17 cellular contexts compared by ENCODE assay signal in the genomic region with DNA sequence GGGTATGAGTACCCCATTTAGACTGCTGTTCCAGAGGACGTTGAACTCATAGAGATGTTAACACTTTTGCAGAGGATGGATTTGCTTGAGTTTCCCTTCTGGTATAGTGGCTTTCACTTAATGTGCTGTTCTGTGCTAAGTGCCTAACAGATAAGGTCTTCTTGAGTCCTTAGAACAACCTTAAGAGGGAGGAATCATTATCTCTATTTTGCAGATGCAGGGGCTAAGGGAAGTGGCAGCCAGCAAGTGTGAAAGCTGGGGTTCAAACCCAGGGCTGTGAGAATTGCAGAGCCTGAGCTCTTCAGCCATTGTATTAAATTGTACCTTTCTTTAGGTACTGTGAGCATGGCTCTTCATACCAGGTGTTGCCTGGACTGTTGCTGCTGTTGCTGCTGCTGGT.
"Had no signal": no experiment of that assay in that cellular context is flagged by ENCODE, and none has a peak within 500 bp of the region (broad histone marks: within the 10 kb centered on the region; RNA-seq: fewer than 3 reads in every experiment).

No MANE protein-coding gene starts in this region.

- H3K9me3 ChIP-seq: ovary, tibial artery, vagina had no signal

- H3K27me3 ChIP-seq: heart left ventricle, ovary, tibial artery, upper lobe of right lung, vagina had no signal

- H3K36me3 ChIP-seq: heart left ventricle, ovary, tibial artery, upper lobe of right lung, vagina had no signal

- H3K4me3 Mint-ChIP-seq: endodermal cell; naive thymus-derived CD8-positive, alpha-beta T cell; stimulated activated naive CD8-positive, alpha-beta T cell treated with anti-CD3 and anti-CD28 coated beads, Interleukin-15, Interleukin-2, amounts not matched to agents 100 ng/mL and 50 ng/mL, for 24 hours had no signal

- H3K27ac Mint-ChIP-seq: endodermal cell; naive thymus-derived CD8-positive, alpha-beta T cell; stimulated activated naive CD8-positive, alpha-beta T cell treated with anti-CD3 and anti-CD28 coated beads, Interleukin-15, Interleukin-2, amounts not matched to agents 100 ng/mL and 50 ng/mL, for 24 hours had no signal

- H3K4me1 Mint-ChIP-seq: naive thymus-derived CD8-positive, alpha-beta T cell had no signal

- ATAC-seq: heart left ventricle; naive thymus-derived CD8-positive, alpha-beta T cell; right cardiac atrium; upper lobe of right lung had no signal

- H3K9me3 Mint-ChIP-seq: stimulated activated naive CD8-positive, alpha-beta T cell treated with anti-CD3 and anti-CD28 coated beads, Interleukin-15, Interleukin-2, amounts not matched to agents 100 ng/mL and 50 ng/mL, for 24 hours had no signal

- H3K36me3 Mint-ChIP-seq: naive thymus-derived CD8-positive, alpha-beta T cell had no signal

- H3K4me3 ChIP-seq: coronary artery, heart left ventricle, ovary, tibial artery, upper lobe of right lung, vagina had no signal

- H3K4me1 ChIP-seq: tibial artery, upper lobe of right lung, vagina had no signal

- DNase-seq: effector CD4-positive, alpha-beta T cell; endodermal cell; foreskin melanocyte; heart left ventricle; hypothalamus; kidney glomerular epithelial cell; mesendoderm; naive thymus-derived CD8-positive, alpha-beta T cell; ovary; right cardiac atrium; small intestine; stimulated activated CD4-positive, alpha-beta T cell treated with anti-CD3 and anti-CD28 coated beads, Interleukin-12 subunit alpha, Interleukin-12 subunit beta, amount 100 ng/mL, for 4 hours; tibial artery; upper lobe of right lung had no signal

- H3K27ac ChIP-seq: coronary artery, heart left ventricle, ovary, tibial artery, upper lobe of right lung, vagina had no signal
